Comparison of ENCODE assay signal across 12 cellular contexts in the genomic region with DNA sequence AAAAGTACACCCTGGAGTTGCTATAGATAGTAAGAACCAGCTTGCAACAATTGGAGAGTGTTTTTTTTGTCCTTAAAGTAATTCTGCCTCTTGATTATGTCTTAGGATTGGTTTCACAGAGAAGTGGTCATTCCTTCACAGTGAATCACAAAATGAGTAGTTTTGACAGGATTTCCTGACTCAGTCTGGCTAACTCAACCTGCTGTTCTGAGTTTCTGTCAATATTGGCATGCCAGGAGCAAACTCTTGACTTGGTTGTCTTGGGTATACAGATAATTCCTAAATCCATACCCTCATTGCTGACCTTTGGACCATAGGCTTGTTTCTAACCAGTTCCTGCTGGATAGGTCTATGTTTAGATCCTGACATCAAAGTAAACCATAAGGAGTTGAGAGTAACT. TPM values are rescaled to one million over a fixed set of nuclear protein-coding genes. Genes with fewer than 3 reads are reported as not detected.
DNase-seq lines count a peak whose midpoint lies in the region; ATAC-seq and TF ChIP-seq lines count a peak whose summit lies in the region.
"Had no signal": no experiment of that assay in that cellular context is flagged by ENCODE, and none has a peak within 500 bp of the region (broad histone marks: within the 10 kb centered on the region; RNA-seq: fewer than 3 reads in every experiment).

No MANE protein-coding gene starts in this region.

- TF ChIP-seq CTCF in choroid plexus epithelial cell (conservative IDR thresholded peaks at IDR 0.05; ENCODE audit: low read depth, low read length), result no peak
- TF ChIP-seq CTCF in mucosa of descending colon (IDR thresholded peaks at IDR 0.05), result no peak
- no peak for TF ChIP-seq CTCF in right atrium auricular region (IDR thresholded peaks at IDR 0.05)
- no peak for TF ChIP-seq CTCF in coronary artery (IDR thresholded peaks at IDR 0.05)

- H3K27me3 ChIP-seq in aorta (ENCODE audit: control insufficient read depth in 1 of 2, insufficient read depth in 2 of 2, low read length in 1 of 2) (no peaks in the 10 kb centered on the region), right atrium auricular region (no peaks in the 10 kb centered on the region)
- H3K27me3 ChIP-seq: uterus had no signal

- H3K4me1 ChIP-seq in mucosa of descending colon (ENCODE audit: low read depth) (peaks cover 8% of the 10 kb centered on the region), aorta (ENCODE audit: control insufficient read depth in 1 of 2, insufficient read depth in 2 of 2, low read length in 2 of 2) (no peaks in the 10 kb centered on the region), right atrium auricular region (no peaks in the 10 kb centered on the region)
- H3K4me1 ChIP-seq: uterus had no signal

- H3K36me3 ChIP-seq in mucosa of descending colon (ENCODE audit: low read depth) (no peaks in the 10 kb centered on the region), aorta (ENCODE audit: control insufficient read depth in 1 of 2, insufficient read depth in 2 of 2, low read length in 1 of 2) (no peaks in the 10 kb centered on the region), right atrium auricular region (no peaks in the 10 kb centered on the region)
- H3K36me3 ChIP-seq: uterus had no signal

- H3K9me3 ChIP-seq in mucosa of descending colon (no peaks in the 10 kb centered on the region), aorta (ENCODE audit: control insufficient read depth, low read length) (no peaks in the 10 kb centered on the region), right atrium auricular region (no peaks in the 10 kb centered on the region)
- H3K9me3 ChIP-seq: uterus had no signal

- ATAC-seq in mucosa of descending colon, result peak; percentile 91
- ATAC-seq in HG02885 (IDR thresholded peaks at IDR 0.05; ENCODE audit: poor library complexity, unreplicated experiment), result no peak
- ATAC-seq in aorta (ENCODE audit: low FRiP score), result no peak

- intact Hi-C loops in mucosa of descending colon (cut with DNase I, micrococcal nuclease) (no loop called here), aorta (cut with DNase I) (no loop called here)

- H3K27ac ChIP-seq in aorta (ENCODE audit: low read depth in 1 of 2, low read length in 2 of 2) (no peak overlapping the region), right atrium auricular region (no peak overlapping the region), coronary artery (no peak overlapping the region)
- H3K27ac ChIP-seq: HL-60, uterus had no signal

- no peak overlapping the region for H3K4me3 ChIP-seq in choroid plexus epithelial cell (ENCODE audit: low read depth, low read length)
- no peak overlapping the region for H3K4me3 ChIP-seq in mucosa of descending colon
- H3K4me3 ChIP-seq in aorta (ENCODE audit: low read length in 2 of 2), result no peak overlapping the region
- H3K4me3 ChIP-seq in right atrium auricular region, result no peak overlapping the region
- H3K4me3 ChIP-seq in coronary artery, result no peak overlapping the region
- H3K4me3 ChIP-seq: uterus had no signal

- peak; percentile 55 for DNase-seq in AG08396 (ENCODE audit: low spot score)
- peak; percentile 93 for DNase-seq in LHCN-M2 (ENCODE audit: low read depth)
- DNase-seq in choroid plexus epithelial cell (ENCODE audit: low read depth), result peak; percentile 91
- peak in 1 of 3 donors; percentile 51 for DNase-seq in mucosa of descending colon
- DNase-seq in aorta, result no peak
- DNase-seq in right atrium auricular region (ENCODE audit: low spot score), result no peak
- no peak for DNase-seq in coronary artery (ENCODE audit: low spot score)
- DNase-seq: activated gamma-delta T cell treated with Interleukin-2 at 50 U/mL for 16 hours; stimulated activated CD4-positive, alpha-beta T cell treated with anti-CD3 and anti-CD28 coated beads, Interleukin-4, amount 100 ng/mL, for 1 hour; uterus had no signal

RNA-seq across cellular contexts. Expression of a gene that starts 9.4 kb away (rescaled TPM):
- total RNA-seq in LHCN-M2 (2014; rRNA removed) (0.90 and 1.3 TPM in 2 replicates), mucosa of descending colon (10 to 100 TPM; 21.6 to 53.1 (median 29.1) TPM), aorta (1 to 10 TPM; 2.8 to 6.2 TPM), right atrium auricular region (10 to 100 TPM; 11.6 to 11.8 TPM)
- polyA plus RNA-seq in LHCN-M2 (2012), result 1.8 TPM
- under 1 TPM in 1 of 2 donors, not detected in 1; 0.88 TPM for polyA plus RNA-seq in aorta

Comparison
In these comparisons a context has a peak if more than half of its experiments do, and no peak if none do; other contexts are left out.
1. DNase-seq: peak in AG08396 (single experiment), LHCN-M2 (single experiment) and choroid plexus epithelial cell (single experiment); none in aorta (0 of 2), right atrium auricular region (single experiment) and coronary artery (single experiment).